In genomic region chr5:177546262-177546741, GRCh38 we compare ENCODE assay signal across 7 cellular contexts. TPM values are rescaled to one million over a fixed set of nuclear protein-coding genes. Genes with fewer than 3 reads are reported as not detected.
A peak's percentile ranks its signal among the peaks of the same experiment; 100 is the strongest.
DNase-seq lines count a peak whose midpoint lies in the region; ATAC-seq lines count a peak whose summit lies in the region.

No MANE protein-coding gene starts in this region.

- no peak for ATAC-seq in HG02678 (IDR thresholded peaks at IDR 0.05; ENCODE audit: unreplicated experiment)

- peaks cover 4% of the 10 kb centered on the region for H3K36me3 ChIP-seq in rectal smooth muscle tissue (ENCODE audit: control insufficient read depth, insufficient read depth, low read length)

- peaks cover 21% of the 10 kb centered on the region for H3K4me1 ChIP-seq in rectal smooth muscle tissue (ENCODE audit: control insufficient read depth, insufficient read depth, low read length)

- H3K27ac ChIP-seq in rectal smooth muscle tissue (ENCODE audit: low read depth, low read length) = peak overlapping the region; percentile 76

- DNase-seq in HS-27A (ENCODE audit: low read depth) = peak; percentile 64
- DNase-seq in SW480 (ENCODE audit: low spot score) = peak; percentile 26
- peak; percentile 41 for DNase-seq in glomerular endothelial cell (ENCODE audit: extremely low read depth, low read depth, low spot score)
- no peak for DNase-seq in NCI-H2107 (lab: John Stamatoyannopoulos, UW)
- no peak for DNase-seq in stimulated activated CD4-positive, alpha-beta T cell treated with anti-CD3 and anti-CD28 coated beads, Interleukin-2, amount 100 ng/mL, for 24 hours

- H3K9ac ChIP-seq in rectal smooth muscle tissue (ENCODE audit: low read length) = no peak overlapping the region

- no peaks in the 10 kb centered on the region for H3K27me3 ChIP-seq in rectal smooth muscle tissue (ENCODE audit: control insufficient read depth, insufficient read depth, low read length)

- no peak overlapping the region for H3K4me3 ChIP-seq in rectal smooth muscle tissue (ENCODE audit: low read length)

RNA-seq across cellular contexts. Expression of gene FAM193B, which starts 8.1 kb away (rescaled TPM):
- 30.2 and 55.1 TPM in 2 replicates for total RNA-seq in glomerular endothelial cell

RNA-seq across cellular contexts. Expression of gene DDX41, which starts 29.5 kb away (rescaled TPM):
- 102 and 115 TPM in 2 replicates for total RNA-seq in glomerular endothelial cell

RNA-seq across cellular contexts. Expression of gene DOK3, which starts 36.7 kb away (rescaled TPM):
- total RNA-seq in glomerular endothelial cell = 11.2 and 15.6 TPM in 2 replicates

RNA-seq across cellular contexts. Expression of gene TMED9, which starts 45.7 kb away (rescaled TPM):
- 247 and 332 TPM in 2 replicates for total RNA-seq in glomerular endothelial cell

RNA-seq across cellular contexts. Expression of gene PDLIM7, which starts 48.9 kb away (rescaled TPM):
- total RNA-seq in glomerular endothelial cell = 341 and 346 TPM in 2 replicates

Comparison
In these comparisons a context has a peak if more than half of its experiments do, and no peak if none do; other contexts are left out.
1. DNase-seq: peak in HS-27A (single experiment), SW480 (single experiment) and glomerular endothelial cell (single experiment); none in NCI-H2107 (single experiment) and stimulated activated CD4-positive, alpha-beta T cell treated with anti-CD3 and anti-CD28 coated beads, Interleukin-2, amount 100 ng/mL, for 24 hours (0 of 2).